In the genomic region with DNA sequence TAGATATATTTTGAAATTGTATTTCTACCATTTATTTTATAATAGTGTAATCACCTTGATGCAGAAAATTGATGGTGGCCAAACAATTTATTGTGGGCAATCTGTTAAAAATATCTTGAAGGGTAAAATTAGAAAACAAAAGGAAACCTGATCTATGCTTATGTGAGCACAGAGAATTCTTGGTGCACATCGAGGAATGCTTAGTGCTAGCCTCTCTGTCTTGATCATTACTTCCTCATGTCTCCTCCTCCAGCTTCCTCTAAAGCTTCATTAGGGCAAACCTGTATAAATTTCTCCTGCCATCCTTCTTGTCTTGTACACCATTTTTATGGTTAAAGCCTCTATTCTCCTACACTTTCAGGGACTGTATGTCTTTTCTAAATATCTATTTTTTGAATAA, we compare ENCODE assay signal across 24 cellular contexts.
"Had no signal": no experiment of that assay in that cellular context is flagged by ENCODE, and none has a peak within 500 bp of the region (broad histone marks: within the 10 kb centered on the region; RNA-seq: fewer than 3 reads in every experiment).

No MANE protein-coding gene starts in this region.

- H3K27ac Mint-ChIP-seq: endodermal cell; memory B cell; naive thymus-derived CD4-positive, alpha-beta T cell had no signal

- H3K27me3 Mint-ChIP-seq: memory B cell; naive thymus-derived CD4-positive, alpha-beta T cell had no signal

- H3K27ac ChIP-seq: epithelial cell of prostate, gastrocnemius medialis, neutrophil, pancreas, right lobe of liver, stomach, thyroid gland, upper lobe of left lung had no signal

- H3K4me3 Mint-ChIP-seq: endodermal cell; memory B cell; naive thymus-derived CD4-positive, alpha-beta T cell; neural crest cell had no signal

- H3K27me3 ChIP-seq: gastrocnemius medialis, neutrophil, pancreas, right lobe of liver, stomach, thyroid gland, upper lobe of left lung had no signal

- H3K4me1 Mint-ChIP-seq: endodermal cell; memory B cell; naive thymus-derived CD4-positive, alpha-beta T cell had no signal

- H3K36me3 Mint-ChIP-seq: memory B cell; naive thymus-derived CD4-positive, alpha-beta T cell had no signal

- H3K4me1 ChIP-seq: gastrocnemius medialis, right lobe of liver, thyroid gland, upper lobe of left lung had no signal

- H3K4me3 ChIP-seq: gastrocnemius medialis, lung, pancreas, right lobe of liver, smooth muscle cell, stomach, thyroid gland, upper lobe of left lung had no signal

- H3K9me3 ChIP-seq: gastrocnemius medialis, neutrophil, pancreas, right lobe of liver, stomach, thyroid gland, upper lobe of left lung had no signal

- H3K36me3 ChIP-seq: gastrocnemius medialis, neutrophil, pancreas, right lobe of liver, stomach, thyroid gland, upper lobe of left lung had no signal

- DNase-seq: cerebellar nuclear complex; cortex of kidney; endodermal cell; foreskin fibroblast; gastrocnemius medialis; head of caudate nucleus; naive thymus-derived CD4-positive, alpha-beta T cell; pancreas; retina; right lobe of liver; stimulated activated CD4-positive, alpha-beta T cell treated with anti-CD3 and anti-CD28 coated beads, Interleukin-12 subunit alpha, Interleukin-12 subunit beta, amount 100 ng/mL, for 4 hours; stimulated activated CD4-positive, alpha-beta T cell treated with anti-CD3 and anti-CD28 coated beads, Interleukin-1b, Interleukin-23, amount 100 ng/mL, for 48 hours; stimulated activated CD4-positive, alpha-beta T cell treated with anti-CD3 and anti-CD28 coated beads, Interleukin-4, amount 100 ng/mL, for 1 hour; stimulated activated CD8-positive, alpha-beta memory T cell treated with anti-CD3 and anti-CD28 coated beads, Interleukin-4, amount 100 ng/mL, for 48 hours; stimulated activated naive CD4-positive, alpha-beta T cell treated with Interleukin-2 at 50 U/mL for 16 hours; stomach; thyroid gland; upper lobe of left lung had no signal

- H3K9me3 Mint-ChIP-seq: endodermal cell, neural crest cell had no signal

- H3K4me2 ChIP-seq: smooth muscle cell had no signal
